9 cellular contexts compared by ENCODE assay signal in the genomic region with DNA sequence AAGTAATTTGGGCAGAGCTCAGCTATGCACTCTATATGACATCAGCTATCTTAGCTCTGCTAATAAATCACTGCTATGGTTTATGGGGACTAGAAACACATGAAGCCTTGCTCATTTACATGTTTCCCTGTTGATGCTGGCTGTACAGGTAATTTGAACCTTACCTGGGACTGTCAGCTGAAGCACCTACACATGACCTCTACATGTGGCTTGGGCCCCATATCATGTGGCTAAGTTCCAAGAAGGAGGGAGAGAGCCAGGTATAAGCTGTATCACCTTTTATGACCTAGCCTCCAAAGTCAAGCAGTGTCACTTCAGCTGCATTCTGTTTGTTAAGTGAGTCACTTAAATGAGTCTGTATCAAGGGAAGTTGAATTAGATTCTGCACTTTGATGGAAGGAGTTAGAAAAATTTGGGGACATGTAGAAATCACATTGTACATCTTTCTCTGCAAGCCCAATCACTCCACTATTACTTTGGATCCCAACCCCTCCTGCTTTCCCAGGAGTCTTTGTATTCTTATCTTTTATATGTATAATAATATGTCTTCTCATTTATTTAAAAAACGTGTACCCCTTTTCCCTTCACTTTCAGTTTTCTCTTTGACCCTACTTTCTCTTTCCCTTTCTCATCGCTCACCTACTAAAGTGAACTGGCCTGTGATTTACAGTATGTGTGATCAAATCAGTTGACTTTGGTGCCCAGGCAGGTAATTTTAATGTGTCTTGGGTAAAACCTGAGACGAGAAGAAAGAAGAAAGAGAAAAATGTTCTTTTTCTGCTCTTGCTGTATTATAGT. TPM values are rescaled to one million over a fixed set of nuclear protein-coding genes. Genes with fewer than 3 reads are reported as not detected.
DNase-seq lines count a peak whose midpoint lies in the region; ATAC-seq and TF ChIP-seq lines count a peak whose summit lies in the region.
"Had no signal": no experiment of that assay in that cellular context is flagged by ENCODE, and none has a peak within 500 bp of the region (broad histone marks: within the 10 kb centered on the region; RNA-seq: fewer than 3 reads in every experiment).

No MANE protein-coding gene starts in this region.

- H3K4me3 ChIP-seq in HEK293 (ENCODE audit: low read depth, low read length) = no peak overlapping the region
- no peak overlapping the region for H3K4me3 ChIP-seq in mucosa of descending colon

- H3K36me3 ChIP-seq in HEK293 (ENCODE audit: control insufficient read depth in 2 of 2, insufficient read depth in 1 of 2, low read length in 2 of 2) (no peaks in the 10 kb centered on the region), mucosa of descending colon (ENCODE audit: low read depth) (no peaks in the 10 kb centered on the region)

- DNase-seq in NCI-H2107 treated with DMSO at 0.1 percent for 48 hours (lab: John Stamatoyannopoulos, UW; ENCODE audit: unreplicated experiment) (peak; percentile 19), NCI-H2107 (lab: John Stamatoyannopoulos, UW) (no peak), NCI-H774 (lab: John Stamatoyannopoulos, UW) (peak; percentile 18), mucosa of descending colon (peak in 1 of 3 donors; percentile 35), GM13977 (ENCODE audit: low spot score) (no peak), cerebellar cortex (ENCODE audit: low spot score) (no peak), iPS-NIHi11 (ENCODE audit: low spot score) (no peak)
- DNase-seq: T-helper 9 cell had no signal

- intact Hi-C loops in mucosa of descending colon (cut with DNase I, micrococcal nuclease) = no loop called here

- no peak for TF ChIP-seq CTCF in HEK293 (tag by site-specific recombination; IDR thresholded peaks at IDR 0.05)
- no peak for TF ChIP-seq CTCF in mucosa of descending colon (IDR thresholded peaks at IDR 0.05)
- no peak for TF ChIP-seq CTCF in GM13977 (IDR thresholded peaks at IDR 0.05; ENCODE audit: extremely low read depth, insufficient read depth, missing control alignments)

- CTCF ChIA-PET in HEK293 (lab: Yijun Ruan, JAX) = interaction anchor here (0.6 to 1.1 kb wide), 4 partner anchors 15 to 182 kb away, joined by 3 to 6 read pairs (median 4); no protein-coding TSS in a partner anchor

- peak; percentile 88 for ATAC-seq in mucosa of descending colon

- no peaks in the 10 kb centered on the region for H3K9me3 ChIP-seq in HEK293 (ENCODE audit: control insufficient read depth, insufficient read depth, low read depth, low read length)
- H3K9me3 ChIP-seq in mucosa of descending colon = no peaks in the 10 kb centered on the region

- POLR2A ChIA-PET in HEK293 (lab: Yijun Ruan, JAX) = interaction anchor here (0.9 to 1.8 kb wide), 3 partner anchors 12 to 29 kb away, joined by 3 to 6 read pairs (median 4); no protein-coding TSS in a partner anchor

- H3K4me1 ChIP-seq in HEK293 (ENCODE audit: control insufficient read depth, insufficient read depth, low read length) (peaks cover 13% of the 10 kb centered on the region; the same call in 1 of the 2 replicates), mucosa of descending colon (ENCODE audit: low read depth) (no peaks in the 10 kb centered on the region)

- in situ Hi-C loops in GM13977 (cut with MboI; ENCODE audit: low pct_unique_long_range_greater_than_20kb, low sequenced_read_pairs, unreplicated experiment) = no loop called here

- H3K27ac ChIP-seq in HEK293 (ENCODE audit: extremely low read depth, low read depth, low read length) = no peak overlapping the region

TF ChIP-seq in HEK293, 187 proteins besides CTCF, POLR2A, EP300 and RAD21 (continues in another document):
- 0 out of 2 replicates have a peak, but pooled peaks have one; percentile 4 for TF ChIP-seq ZNF654 (tag by site-specific recombination; IDR thresholded peaks at IDR 0.05; ENCODE audit: low read depth)
- TF ChIP-seq ZNF785 (tag by site-specific recombination; IDR thresholded peaks at IDR 0.05) = no peak
- TF ChIP-seq ZNF366 (tag by site-specific recombination; conservative IDR thresholded peaks at IDR 0.05) = 0 out of 2 replicates have a peak, but pooled peaks have one; percentile 24
- TF ChIP-seq, protein P1, sequence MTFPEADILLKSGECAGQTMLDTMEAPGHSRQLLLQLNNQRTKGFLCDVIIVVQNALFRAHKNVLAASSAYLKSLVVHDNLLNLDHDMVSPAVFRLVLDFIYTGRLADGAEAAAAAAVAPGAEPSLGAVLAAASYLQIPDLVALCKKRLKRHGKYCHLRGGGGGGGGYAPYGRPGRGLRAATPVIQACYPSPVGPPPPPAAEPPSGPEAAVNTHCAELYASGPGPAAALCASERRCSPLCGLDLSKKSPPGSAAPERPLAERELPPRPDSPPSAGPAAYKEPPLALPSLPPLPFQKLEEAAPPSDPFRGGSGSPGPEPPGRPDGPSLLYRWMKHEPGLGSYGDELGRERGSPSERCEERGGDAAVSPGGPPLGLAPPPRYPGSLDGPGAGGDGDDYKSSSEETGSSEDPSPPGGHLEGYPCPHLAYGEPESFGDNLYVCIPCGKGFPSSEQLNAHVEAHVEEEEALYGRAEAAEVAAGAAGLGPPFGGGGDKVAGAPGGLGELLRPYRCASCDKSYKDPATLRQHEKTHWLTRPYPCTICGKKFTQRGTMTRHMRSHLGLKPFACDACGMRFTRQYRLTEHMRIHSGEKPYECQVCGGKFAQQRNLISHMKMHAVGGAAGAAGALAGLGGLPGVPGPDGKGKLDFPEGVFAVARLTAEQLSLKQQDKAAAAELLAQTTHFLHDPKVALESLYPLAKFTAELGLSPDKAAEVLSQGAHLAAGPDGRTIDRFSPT (tag by site-specific recombination; IDR thresholded peaks at IDR 0.05) = peak; percentile 62; the same call in 1 of the 2 replicates
- TF ChIP-seq ZFP41 (tag by site-specific recombination; IDR thresholded peaks at IDR 0.05; ENCODE audit: borderline replicate concordance) = no peak
- no peak for TF ChIP-seq ZNF37A (tag by site-specific recombination; IDR thresholded peaks at IDR 0.05)
- peak; percentile 63 for TF ChIP-seq FEZF1 (tag by site-specific recombination; IDR thresholded peaks at IDR 0.05)
- peak; percentile 40; the same call in 1 of the 2 replicates for TF ChIP-seq KLF8 (tag by site-specific recombination; IDR thresholded peaks at IDR 0.05)
- peak; percentile 93 for TF ChIP-seq ZNF350 (tag by site-specific recombination; IDR thresholded peaks at IDR 0.05)
- TF ChIP-seq TRIM28 (IDR thresholded peaks at IDR 0.05; ENCODE audit: borderline replicate concordance, low read length) = peak; percentile 73; the same call in 1 of the 2 replicates
- 0 out of 2 replicates have a peak, but pooled peaks have one; percentile 16 for TF ChIP-seq BCL11A (tag by site-specific recombination; IDR thresholded peaks at IDR 0.05; ENCODE audit: low read depth)
- TF ChIP-seq, protein P2, sequence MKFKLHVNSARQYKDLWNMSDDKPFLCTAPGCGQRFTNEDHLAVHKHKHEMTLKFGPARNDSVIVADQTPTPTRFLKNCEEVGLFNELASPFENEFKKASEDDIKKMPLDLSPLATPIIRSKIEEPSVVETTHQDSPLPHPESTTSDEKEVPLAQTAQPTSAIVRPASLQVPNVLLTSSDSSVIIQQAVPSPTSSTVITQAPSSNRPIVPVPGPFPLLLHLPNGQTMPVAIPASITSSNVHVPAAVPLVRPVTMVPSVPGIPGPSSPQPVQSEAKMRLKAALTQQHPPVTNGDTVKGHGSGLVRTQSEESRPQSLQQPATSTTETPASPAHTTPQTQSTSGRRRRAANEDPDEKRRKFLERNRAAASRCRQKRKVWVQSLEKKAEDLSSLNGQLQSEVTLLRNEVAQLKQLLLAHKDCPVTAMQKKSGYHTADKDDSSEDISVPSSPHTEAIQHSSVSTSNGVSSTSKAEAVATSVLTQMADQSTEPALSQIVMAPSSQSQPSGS (tag by site-specific recombination; IDR thresholded peaks at IDR 0.05; ENCODE audit: low read depth) = peak; percentile 34; the same call in 1 of the 2 replicates
- TF ChIP-seq ZNF629 (tag by site-specific recombination; IDR thresholded peaks at IDR 0.05) = peak; percentile 78
- peak; percentile 67; the same call in 1 of the 2 replicates for TF ChIP-seq ZFP37 (tag by site-specific recombination; IDR thresholded peaks at IDR 0.05)
- TF ChIP-seq ZNF768 (tag by site-specific recombination; IDR thresholded peaks at IDR 0.05) = no peak
- TF ChIP-seq PRDM1 (tag by site-specific recombination; IDR thresholded peaks at IDR 0.05) = peak; percentile 94
- TF ChIP-seq ZNF600 (tag by site-specific recombination; IDR thresholded peaks at IDR 0.05) = 0 out of 2 replicates have a peak, but pooled peaks have one; percentile 15
- TF ChIP-seq GFI1B (tag by site-specific recombination; IDR thresholded peaks at IDR 0.05) = no peak
- TF ChIP-seq, protein P3, sequence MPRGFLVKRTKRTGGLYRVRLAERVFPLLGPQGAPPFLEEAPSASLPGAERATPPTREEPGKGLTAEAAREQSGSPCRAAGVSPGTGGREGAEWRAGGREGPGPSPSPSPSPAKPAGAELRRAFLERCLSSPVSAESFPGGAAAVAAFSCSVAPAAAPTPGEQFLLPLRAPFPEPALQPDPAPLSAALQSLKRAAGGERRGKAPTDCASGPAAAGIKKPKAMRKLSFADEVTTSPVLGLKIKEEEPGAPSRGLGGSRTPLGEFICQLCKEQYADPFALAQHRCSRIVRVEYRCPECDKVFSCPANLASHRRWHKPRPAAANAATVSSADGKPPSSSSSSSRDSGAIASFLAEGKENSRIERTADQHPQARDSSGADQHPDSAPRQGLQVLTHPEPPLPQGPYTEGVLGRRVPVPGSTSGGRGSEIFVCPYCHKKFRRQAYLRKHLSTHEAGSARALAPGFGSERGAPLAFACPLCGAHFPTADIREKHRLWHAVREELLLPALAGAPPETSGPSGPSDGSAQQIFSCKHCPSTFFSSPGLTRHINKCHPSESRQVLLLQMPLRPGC (tag by site-specific recombination; IDR thresholded peaks at IDR 0.05) = 0 out of 2 replicates have a peak, but pooled peaks have one; percentile 34
- TF ChIP-seq ZEB2 (tag by site-specific recombination; IDR thresholded peaks at IDR 0.05) = peak; percentile 63

RNA-seq across cellular contexts. Expression of a gene that starts 53.4 kb away (rescaled TPM):
- 100 to 1,000 TPM in 1 of 3 donors, 10 to 100 TPM in 2; 91.0 to 155 (median 99.3) TPM for total RNA-seq in mucosa of descending colon

Comparison
In these comparisons a context has a peak if more than half of its experiments do, and no peak if none do; other contexts are left out.
1. DNase-seq: peak in NCI-H2107 treated with DMSO at 0.1 percent for 48 hours (single experiment) and NCI-H774 (single experiment); none in NCI-H2107 (single experiment), GM13977 (single experiment), cerebellar cortex (single experiment) and iPS-NIHi11 (single experiment).